2 cellular contexts compared by ENCODE assay signal in the genomic region with DNA sequence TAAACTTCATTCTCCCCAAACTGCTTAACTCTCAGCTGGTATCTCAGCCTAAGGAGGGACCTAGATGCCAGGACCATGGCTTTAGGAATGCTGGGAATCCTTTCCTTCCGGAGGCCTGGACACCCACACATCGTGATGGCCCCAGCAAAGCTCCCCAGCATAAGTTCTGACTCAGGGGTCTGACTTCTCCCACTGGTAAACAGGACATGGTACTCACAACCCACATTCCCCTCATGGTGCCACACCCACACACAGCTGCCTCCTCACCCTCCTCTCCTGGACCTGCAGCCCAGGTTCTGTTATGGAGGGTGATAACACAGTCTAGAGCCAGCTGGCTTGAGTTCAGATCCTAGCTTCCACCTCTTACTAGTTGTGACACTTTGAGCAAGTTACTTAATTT.
TF ChIP-seq lines count a peak whose summit lies in the region.

No MANE protein-coding gene starts in this region.

TF ChIP-seq in SK-N-SH, 30 proteins besides CTCF, POLR2A, EP300 and RAD21:
- TF ChIP-seq, protein P1, sequence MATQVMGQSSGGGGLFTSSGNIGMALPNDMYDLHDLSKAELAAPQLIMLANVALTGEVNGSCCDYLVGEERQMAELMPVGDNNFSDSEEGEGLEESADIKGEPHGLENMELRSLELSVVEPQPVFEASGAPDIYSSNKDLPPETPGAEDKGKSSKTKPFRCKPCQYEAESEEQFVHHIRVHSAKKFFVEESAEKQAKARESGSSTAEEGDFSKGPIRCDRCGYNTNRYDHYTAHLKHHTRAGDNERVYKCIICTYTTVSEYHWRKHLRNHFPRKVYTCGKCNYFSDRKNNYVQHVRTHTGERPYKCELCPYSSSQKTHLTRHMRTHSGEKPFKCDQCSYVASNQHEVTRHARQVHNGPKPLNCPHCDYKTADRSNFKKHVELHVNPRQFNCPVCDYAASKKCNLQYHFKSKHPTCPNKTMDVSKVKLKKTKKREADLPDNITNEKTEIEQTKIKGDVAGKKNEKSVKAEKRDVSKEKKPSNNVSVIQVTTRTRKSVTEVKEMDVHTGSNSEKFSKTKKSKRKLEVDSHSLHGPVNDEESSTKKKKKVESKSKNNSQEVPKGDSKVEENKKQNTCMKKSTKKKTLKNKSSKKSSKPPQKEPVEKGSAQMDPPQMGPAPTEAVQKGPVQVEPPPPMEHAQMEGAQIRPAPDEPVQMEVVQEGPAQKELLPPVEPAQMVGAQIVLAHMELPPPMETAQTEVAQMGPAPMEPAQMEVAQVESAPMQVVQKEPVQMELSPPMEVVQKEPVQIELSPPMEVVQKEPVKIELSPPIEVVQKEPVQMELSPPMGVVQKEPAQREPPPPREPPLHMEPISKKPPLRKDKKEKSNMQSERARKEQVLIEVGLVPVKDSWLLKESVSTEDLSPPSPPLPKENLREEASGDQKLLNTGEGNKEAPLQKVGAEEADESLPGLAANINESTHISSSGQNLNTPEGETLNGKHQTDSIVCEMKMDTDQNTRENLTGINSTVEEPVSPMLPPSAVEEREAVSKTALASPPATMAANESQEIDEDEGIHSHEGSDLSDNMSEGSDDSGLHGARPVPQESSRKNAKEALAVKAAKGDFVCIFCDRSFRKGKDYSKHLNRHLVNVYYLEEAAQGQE (IDR thresholded peaks at IDR 0.05; ENCODE audit: low read depth, low read length) = no peak
- no peak for TF ChIP-seq SIN3A (IDR thresholded peaks at IDR 0.05; ENCODE audit: borderline replicate concordance, low read depth, low read length)
- no peak for TF ChIP-seq NFIC (IDR thresholded peaks at IDR 0.05; ENCODE audit: borderline replicate concordance)
- TF ChIP-seq TCF12 (IDR thresholded peaks at IDR 0.05) = no peak
- TF ChIP-seq, protein P2, sequence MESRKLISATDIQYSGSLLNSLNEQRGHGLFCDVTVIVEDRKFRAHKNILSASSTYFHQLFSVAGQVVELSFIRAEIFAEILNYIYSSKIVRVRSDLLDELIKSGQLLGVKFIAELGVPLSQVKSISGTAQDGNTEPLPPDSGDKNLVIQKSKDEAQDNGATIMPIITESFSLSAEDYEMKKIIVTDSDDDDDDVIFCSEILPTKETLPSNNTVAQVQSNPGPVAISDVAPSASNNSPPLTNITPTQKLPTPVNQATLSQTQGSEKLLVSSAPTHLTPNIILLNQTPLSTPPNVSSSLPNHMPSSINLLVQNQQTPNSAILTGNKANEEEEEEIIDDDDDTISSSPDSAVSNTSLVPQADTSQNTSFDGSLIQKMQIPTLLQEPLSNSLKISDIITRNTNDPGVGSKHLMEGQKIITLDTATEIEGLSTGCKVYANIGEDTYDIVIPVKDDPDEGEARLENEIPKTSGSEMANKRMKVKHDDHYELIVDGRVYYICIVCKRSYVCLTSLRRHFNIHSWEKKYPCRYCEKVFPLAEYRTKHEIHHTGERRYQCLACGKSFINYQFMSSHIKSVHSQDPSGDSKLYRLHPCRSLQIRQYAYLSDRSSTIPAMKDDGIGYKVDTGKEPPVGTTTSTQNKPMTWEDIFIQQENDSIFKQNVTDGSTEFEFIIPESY (IDR thresholded peaks at IDR 0.05; ENCODE audit: borderline replicate concordance, low read depth) = no peak
- TF ChIP-seq FOXJ3 (CRISPR knock-in tag; IDR thresholded peaks at IDR 0.05) = no peak
- no peak for TF ChIP-seq RXRA (IDR thresholded peaks at IDR 0.05; ENCODE audit: borderline replicate concordance, low read depth)

TF ChIP-seq in SK-N-SH treated with all-trans-retinoic acid at 6 μM for 48 hours, 23 proteins besides CTCF, POLR2A, EP300 and RAD21 (continued from another document):
- TF ChIP-seq ZNF70 (CRISPR knock-in tag; IDR thresholded peaks at IDR 0.05) (no peak), ARNTL (CRISPR knock-in tag; IDR thresholded peaks at IDR 0.05; ENCODE audit: borderline replicate concordance, low read depth) (no peak), SNAI2 (CRISPR knock-in tag; IDR thresholded peaks at IDR 0.05) (no peak), ZC3H10 (CRISPR knock-in tag; IDR thresholded peaks at IDR 0.05) (no peak), OSR1 (CRISPR knock-in tag; IDR thresholded peaks at IDR 0.05) (no peak)
